Comparison of ENCODE assay signal across 1 cellular context in the genomic region with DNA sequence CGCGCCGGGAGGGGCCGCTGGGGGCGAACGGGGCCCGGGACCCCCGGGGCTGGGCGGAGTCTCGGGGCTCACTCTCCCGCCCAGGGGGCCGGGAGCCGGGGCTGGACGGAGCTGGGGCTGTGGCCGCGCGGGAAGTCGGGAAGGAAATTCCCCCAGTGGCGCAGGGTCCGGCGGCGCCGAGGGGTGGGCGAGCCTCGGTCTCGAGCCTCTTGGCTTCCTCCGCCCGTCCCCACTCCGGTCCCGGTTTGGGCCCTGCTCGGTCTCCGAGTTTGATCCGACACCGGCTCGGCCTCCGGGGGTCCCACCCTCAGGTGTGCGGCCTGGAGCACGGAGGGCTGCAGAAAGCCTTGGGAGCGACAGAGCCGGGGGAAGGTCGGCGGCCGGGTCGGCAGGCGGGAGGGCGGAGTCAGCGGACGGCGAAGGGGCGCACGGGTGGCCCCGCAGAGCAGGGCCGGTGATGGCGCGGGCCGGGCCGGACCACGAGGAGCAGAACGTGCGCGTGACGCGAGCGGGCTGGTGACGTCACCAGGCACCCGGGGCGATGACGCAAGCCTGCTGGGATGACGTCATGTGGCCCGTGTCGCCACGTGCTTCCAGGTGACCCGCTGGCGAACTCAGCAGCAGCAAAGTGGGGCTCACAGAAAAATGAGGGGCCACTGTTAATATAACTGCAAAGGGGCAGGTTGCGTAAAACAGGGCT.
TF ChIP-seq lines count a peak whose summit lies in the region.

No MANE protein-coding gene starts in this region.

TF ChIP-seq in HEK293, 187 proteins besides CTCF, POLR2A, EP300 and RAD21 (continued from another document):
- TF ChIP-seq, protein P1, sequence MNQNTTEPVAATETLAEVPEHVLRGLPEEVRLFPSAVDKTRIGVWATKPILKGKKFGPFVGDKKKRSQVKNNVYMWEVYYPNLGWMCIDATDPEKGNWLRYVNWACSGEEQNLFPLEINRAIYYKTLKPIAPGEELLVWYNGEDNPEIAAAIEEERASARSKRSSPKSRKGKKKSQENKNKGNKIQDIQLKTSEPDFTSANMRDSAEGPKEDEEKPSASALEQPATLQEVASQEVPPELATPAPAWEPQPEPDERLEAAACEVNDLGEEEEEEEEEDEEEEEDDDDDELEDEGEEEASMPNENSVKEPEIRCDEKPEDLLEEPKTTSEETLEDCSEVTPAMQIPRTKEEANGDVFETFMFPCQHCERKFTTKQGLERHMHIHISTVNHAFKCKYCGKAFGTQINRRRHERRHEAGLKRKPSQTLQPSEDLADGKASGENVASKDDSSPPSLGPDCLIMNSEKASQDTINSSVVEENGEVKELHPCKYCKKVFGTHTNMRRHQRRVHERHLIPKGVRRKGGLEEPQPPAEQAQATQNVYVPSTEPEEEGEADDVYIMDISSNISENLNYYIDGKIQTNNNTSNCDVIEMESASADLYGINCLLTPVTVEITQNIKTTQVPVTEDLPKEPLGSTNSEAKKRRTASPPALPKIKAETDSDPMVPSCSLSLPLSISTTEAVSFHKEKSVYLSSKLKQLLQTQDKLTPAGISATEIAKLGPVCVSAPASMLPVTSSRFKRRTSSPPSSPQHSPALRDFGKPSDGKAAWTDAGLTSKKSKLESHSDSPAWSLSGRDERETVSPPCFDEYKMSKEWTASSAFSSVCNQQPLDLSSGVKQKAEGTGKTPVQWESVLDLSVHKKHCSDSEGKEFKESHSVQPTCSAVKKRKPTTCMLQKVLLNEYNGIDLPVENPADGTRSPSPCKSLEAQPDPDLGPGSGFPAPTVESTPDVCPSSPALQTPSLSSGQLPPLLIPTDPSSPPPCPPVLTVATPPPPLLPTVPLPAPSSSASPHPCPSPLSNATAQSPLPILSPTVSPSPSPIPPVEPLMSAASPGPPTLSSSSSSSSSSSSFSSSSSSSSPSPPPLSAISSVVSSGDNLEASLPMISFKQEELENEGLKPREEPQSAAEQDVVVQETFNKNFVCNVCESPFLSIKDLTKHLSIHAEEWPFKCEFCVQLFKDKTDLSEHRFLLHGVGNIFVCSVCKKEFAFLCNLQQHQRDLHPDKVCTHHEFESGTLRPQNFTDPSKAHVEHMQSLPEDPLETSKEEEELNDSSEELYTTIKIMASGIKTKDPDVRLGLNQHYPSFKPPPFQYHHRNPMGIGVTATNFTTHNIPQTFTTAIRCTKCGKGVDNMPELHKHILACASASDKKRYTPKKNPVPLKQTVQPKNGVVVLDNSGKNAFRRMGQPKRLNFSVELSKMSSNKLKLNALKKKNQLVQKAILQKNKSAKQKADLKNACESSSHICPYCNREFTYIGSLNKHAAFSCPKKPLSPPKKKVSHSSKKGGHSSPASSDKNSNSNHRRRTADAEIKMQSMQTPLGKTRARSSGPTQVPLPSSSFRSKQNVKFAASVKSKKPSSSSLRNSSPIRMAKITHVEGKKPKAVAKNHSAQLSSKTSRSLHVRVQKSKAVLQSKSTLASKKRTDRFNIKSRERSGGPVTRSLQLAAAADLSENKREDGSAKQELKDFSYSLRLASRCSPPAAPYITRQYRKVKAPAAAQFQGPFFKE (tag by site-specific recombination; IDR thresholded peaks at IDR 0.05; ENCODE audit: borderline replicate concordance), result peak; percentile 92; the same call in 1 of the 2 replicates
- TF ChIP-seq ZNF473 (tag by site-specific recombination; IDR thresholded peaks at IDR 0.05) (no peak), KLF8 (tag by site-specific recombination; IDR thresholded peaks at IDR 0.05) (peak; percentile 97), ZNF24 (tag by site-specific recombination; IDR thresholded peaks at IDR 0.05) (peak; percentile 77), ZNF202 (tag by site-specific recombination; IDR thresholded peaks at IDR 0.05; ENCODE audit: borderline replicate concordance) (no peak), ZNF768 (tag by site-specific recombination; IDR thresholded peaks at IDR 0.05) (no peak; the same call in 1 of the 2 replicates), KLF10 (tag by site-specific recombination; IDR thresholded peaks at IDR 0.05) (peak; percentile 94), ZNF521 (tag by site-specific recombination; IDR thresholded peaks at IDR 0.05) (no peak), ZNF658 (tag by site-specific recombination; IDR thresholded peaks at IDR 0.05) (0 out of 2 replicates have a peak, but pooled peaks have one; percentile 69), ZNF335 (tag by site-specific recombination; conservative IDR thresholded peaks at IDR 0.05) (peak; percentile 72), SETDB1 (IDR thresholded peaks at IDR 0.05; ENCODE audit: insufficient read length, low read length) (peak; percentile 16), ZNF184 (tag by site-specific recombination; IDR thresholded peaks at IDR 0.05) (peak; percentile 90), ZNF350 (tag by site-specific recombination; IDR thresholded peaks at IDR 0.05) (no peak), ZNF221 (tag by site-specific recombination; IDR thresholded peaks at IDR 0.05; ENCODE audit: borderline replicate concordance) (peak; percentile 15; the same call in 1 of the 2 replicates), KLF1 (tag by site-specific recombination; IDR thresholded peaks at IDR 0.05) (peak; percentile 86), ZNF621 (tag by site-specific recombination; IDR thresholded peaks at IDR 0.05) (no peak), SP3 (tag by site-specific recombination; IDR thresholded peaks at IDR 0.05) (peak; percentile 73)
- TF ChIP-seq, protein P2, sequence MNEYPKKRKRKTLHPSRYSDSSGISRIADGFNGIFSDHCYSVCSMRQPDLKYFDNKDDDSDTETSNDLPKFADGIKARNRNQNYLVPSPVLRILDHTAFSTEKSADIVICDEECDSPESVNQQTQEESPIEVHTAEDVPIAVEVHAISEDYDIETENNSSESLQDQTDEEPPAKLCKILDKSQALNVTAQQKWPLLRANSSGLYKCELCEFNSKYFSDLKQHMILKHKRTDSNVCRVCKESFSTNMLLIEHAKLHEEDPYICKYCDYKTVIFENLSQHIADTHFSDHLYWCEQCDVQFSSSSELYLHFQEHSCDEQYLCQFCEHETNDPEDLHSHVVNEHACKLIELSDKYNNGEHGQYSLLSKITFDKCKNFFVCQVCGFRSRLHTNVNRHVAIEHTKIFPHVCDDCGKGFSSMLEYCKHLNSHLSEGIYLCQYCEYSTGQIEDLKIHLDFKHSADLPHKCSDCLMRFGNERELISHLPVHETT (tag by site-specific recombination; IDR thresholded peaks at IDR 0.05), result peak; percentile 92
- TF ChIP-seq, protein P3, sequence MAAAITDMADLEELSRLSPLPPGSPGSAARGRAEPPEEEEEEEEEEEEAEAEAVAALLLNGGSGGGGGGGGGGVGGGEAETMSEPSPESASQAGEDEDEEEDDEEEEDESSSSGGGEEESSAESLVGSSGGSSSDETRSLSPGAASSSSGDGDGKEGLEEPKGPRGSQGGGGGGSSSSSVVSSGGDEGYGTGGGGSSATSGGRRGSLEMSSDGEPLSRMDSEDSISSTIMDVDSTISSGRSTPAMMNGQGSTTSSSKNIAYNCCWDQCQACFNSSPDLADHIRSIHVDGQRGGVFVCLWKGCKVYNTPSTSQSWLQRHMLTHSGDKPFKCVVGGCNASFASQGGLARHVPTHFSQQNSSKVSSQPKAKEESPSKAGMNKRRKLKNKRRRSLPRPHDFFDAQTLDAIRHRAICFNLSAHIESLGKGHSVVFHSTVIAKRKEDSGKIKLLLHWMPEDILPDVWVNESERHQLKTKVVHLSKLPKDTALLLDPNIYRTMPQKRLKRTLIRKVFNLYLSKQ (tag by site-specific recombination; IDR thresholded peaks at IDR 0.05; ENCODE audit: borderline replicate concordance), result no peak
- TF ChIP-seq, protein P4, sequence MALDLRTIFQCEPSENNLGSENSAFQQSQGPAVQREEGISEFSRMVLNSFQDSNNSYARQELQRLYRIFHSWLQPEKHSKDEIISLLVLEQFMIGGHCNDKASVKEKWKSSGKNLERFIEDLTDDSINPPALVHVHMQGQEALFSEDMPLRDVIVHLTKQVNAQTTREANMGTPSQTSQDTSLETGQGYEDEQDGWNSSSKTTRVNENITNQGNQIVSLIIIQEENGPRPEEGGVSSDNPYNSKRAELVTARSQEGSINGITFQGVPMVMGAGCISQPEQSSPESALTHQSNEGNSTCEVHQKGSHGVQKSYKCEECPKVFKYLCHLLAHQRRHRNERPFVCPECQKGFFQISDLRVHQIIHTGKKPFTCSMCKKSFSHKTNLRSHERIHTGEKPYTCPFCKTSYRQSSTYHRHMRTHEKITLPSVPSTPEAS (tag by site-specific recombination; IDR thresholded peaks at IDR 0.05), result peak; percentile 64
- TF ChIP-seq, protein P5, sequence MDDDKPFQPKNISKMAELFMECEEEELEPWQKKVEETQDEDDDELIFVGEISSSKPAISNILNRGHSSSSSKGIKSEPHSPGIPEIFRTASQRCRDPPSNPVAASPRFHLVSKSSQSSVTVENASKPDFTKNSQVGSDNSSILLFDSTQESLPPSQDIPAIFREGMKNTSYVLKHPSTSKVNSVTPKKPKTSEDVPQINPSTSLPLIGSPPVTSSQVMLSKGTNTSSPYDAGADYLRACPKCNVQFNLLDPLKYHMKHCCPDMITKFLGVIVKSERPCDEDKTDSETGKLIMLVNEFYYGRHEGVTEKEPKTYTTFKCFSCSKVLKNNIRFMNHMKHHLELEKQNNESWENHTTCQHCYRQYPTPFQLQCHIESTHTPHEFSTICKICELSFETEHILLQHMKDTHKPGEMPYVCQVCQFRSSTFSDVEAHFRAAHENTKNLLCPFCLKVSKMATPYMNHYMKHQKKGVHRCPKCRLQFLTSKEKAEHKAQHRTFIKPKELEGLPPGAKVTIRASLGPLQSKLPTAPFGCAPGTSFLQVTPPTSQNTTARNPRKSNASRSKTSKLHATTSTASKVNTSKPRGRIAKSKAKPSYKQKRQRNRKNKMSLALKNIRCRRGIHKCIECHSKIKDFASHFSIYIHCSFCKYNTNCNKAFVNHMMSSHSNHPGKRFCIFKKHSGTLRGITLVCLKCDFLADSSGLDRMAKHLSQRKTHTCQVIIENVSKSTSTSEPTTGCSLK (tag by site-specific recombination; IDR thresholded peaks at IDR 0.05), result no peak
- TF ChIP-seq, protein P6, sequence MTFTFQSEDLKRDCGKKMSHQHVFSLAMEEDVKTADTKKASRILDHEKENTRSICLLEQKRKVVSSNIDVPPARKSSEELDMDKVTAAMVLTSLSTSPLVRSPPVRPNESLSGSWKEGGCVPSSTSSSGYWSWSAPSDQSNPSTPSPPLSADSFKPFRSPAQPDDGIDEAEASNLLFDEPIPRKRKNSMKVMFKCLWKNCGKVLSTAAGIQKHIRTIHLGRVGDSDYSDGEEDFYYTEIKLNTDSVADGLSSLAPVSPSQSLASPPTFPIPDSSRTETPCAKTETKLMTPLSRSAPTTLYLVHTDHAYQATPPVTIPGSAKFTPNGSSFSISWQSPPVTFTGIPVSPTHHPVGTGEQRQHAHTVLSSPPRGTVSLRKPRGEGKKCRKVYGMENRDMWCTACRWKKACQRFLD (tag by site-specific recombination; IDR thresholded peaks at IDR 0.05), result no peak
